14 cellular contexts compared by ENCODE assay signal in genomic region chr5:145375521-145375920, GRCh38.
DNase-seq lines count a peak whose midpoint lies in the region; ATAC-seq and TF ChIP-seq lines count a peak whose summit lies in the region.
"Had no signal": no experiment of that assay in that cellular context is flagged by ENCODE, and none has a peak within 500 bp of the region (broad histone marks: within the 10 kb centered on the region; RNA-seq: fewer than 3 reads in every experiment).

No MANE protein-coding gene starts in this region.

- ATAC-seq in foreskin keratinocyte: peak; percentile 60
- no peak for ATAC-seq in heart left ventricle
- no peak for ATAC-seq in GM21825 (IDR thresholded peaks at IDR 0.05; ENCODE audit: unreplicated experiment)

- intact Hi-C loops in heart left ventricle (cut with DNase I) (no loop called here), head of caudate nucleus (cut with DNase I) (no loop called here)

- 74 to 88% (median 78%) methylated on average over 2 of the region's 2 CpGs; no CpG with 5 or more reads in 1 of the 4 donors for WGBS in heart left ventricle, 4 donors

- H3K36me3 ChIP-seq in heart left ventricle: no peaks in the 10 kb centered on the region
- H3K36me3 ChIP-seq: BLaER1 had no signal

- TF ChIP-seq CTCF in foreskin keratinocyte (conservative IDR thresholded peaks at IDR 0.05) (no peak), heart left ventricle (IDR thresholded peaks at IDR 0.05) (no peak)

- DNase-seq in ELR (ENCODE audit: low read depth) (peak; percentile 15), RPMI7951 (ENCODE audit: low read depth) (peak; percentile 32), foreskin keratinocyte (no peak), heart left ventricle (no peak), head of caudate nucleus (no peak)
- DNase-seq in activated CD8-positive, alpha-beta memory T cell treated with anti-CD3 and anti-CD28 coated beads, Interleukin-2, amount 50 U/mL, for 48 hours: no peak
- DNase-seq: CD4-positive, alpha-beta memory T cell; DMS153; DMS79; GOT3; H9 had no signal

- H3K27ac ChIP-seq in foreskin keratinocyte (no peak overlapping the region), heart left ventricle (no peak overlapping the region)
- H3K27ac ChIP-seq: BLaER1, KMS-11 had no signal

- H3K4me3 ChIP-seq in heart left ventricle: no peak overlapping the region
- H3K4me3 ChIP-seq: BLaER1 had no signal

- peaks cover 0 to 72% (median 30%) of the 10 kb centered on the region in 12 donors for H3K9me3 ChIP-seq in heart left ventricle

- TF ChIP-seq POLR2A in heart left ventricle (IDR thresholded peaks at IDR 0.05): no peak

- no peaks in the 10 kb centered on the region for H3K4me1 ChIP-seq in foreskin keratinocyte
- no peaks in the 10 kb centered on the region for H3K4me1 ChIP-seq in heart left ventricle
- H3K4me1 ChIP-seq: BLaER1 had no signal

- H3K27me3 ChIP-seq in foreskin keratinocyte (no peaks in the 10 kb centered on the region), heart left ventricle (no peaks in the 10 kb centered on the region)
- H3K27me3 ChIP-seq: BLaER1 had no signal

Comparison
In these comparisons a context has a peak if more than half of its experiments do, and no peak if none do; other contexts are left out.
1. DNase-seq: peak in ELR (single experiment) and RPMI7951 (single experiment); none in foreskin keratinocyte (0 of 2), activated CD8-positive, alpha-beta memory T cell treated with anti-CD3 and anti-CD28 coated beads, Interleukin-2, amount 50 U/mL, for 48 hours (single experiment), heart left ventricle (0 of 5) and head of caudate nucleus (0 of 42).